Comparison of ENCODE assay signal across 8 cellular contexts in genomic region chr4:39977489-39978377, GRCh38. TPM values are rescaled to one million over a fixed set of nuclear protein-coding genes. Genes with fewer than 3 reads are reported as not detected.
A peak's percentile ranks its signal among the peaks of the same experiment; 100 is the strongest.
DNase-seq lines count a peak whose midpoint lies in the region; ATAC-seq and TF ChIP-seq lines count a peak whose summit lies in the region.

A gene with protein sequence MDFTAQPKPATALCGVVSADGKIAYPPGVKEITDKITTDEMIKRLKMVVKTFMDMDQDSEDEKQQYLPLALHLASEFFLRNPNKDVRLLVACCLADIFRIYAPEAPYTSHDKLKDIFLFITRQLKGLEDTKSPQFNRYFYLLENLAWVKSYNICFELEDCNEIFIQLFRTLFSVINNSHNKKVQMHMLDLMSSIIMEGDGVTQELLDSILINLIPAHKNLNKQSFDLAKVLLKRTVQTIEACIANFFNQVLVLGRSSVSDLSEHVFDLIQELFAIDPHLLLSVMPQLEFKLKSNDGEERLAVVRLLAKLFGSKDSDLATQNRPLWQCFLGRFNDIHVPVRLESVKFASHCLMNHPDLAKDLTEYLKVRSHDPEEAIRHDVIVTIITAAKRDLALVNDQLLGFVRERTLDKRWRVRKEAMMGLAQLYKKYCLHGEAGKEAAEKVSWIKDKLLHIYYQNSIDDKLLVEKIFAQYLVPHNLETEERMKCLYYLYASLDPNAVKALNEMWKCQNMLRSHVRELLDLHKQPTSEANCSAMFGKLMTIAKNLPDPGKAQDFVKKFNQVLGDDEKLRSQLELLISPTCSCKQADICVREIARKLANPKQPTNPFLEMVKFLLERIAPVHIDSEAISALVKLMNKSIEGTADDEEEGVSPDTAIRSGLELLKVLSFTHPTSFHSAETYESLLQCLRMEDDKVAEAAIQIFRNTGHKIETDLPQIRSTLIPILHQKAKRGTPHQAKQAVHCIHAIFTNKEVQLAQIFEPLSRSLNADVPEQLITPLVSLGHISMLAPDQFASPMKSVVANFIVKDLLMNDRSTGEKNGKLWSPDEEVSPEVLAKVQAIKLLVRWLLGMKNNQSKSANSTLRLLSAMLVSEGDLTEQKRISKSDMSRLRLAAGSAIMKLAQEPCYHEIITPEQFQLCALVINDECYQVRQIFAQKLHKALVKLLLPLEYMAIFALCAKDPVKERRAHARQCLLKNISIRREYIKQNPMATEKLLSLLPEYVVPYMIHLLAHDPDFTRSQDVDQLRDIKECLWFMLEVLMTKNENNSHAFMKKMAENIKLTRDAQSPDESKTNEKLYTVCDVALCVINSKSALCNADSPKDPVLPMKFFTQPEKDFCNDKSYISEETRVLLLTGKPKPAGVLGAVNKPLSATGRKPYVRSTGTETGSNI (N-terminal part only) (minus strand): TSS chr4:39977911. CDS start chr4:39976577, 1,334 bp downstream.

- H3K4me3 ChIP-seq in DND-41 (ENCODE audit: low read depth in 1 of 2, low read length in 2 of 2) (peak within 1 kb of the TSS; percentile 65 to 95), Karpas-422 (ENCODE audit: low read length) (peak within 1 kb of the TSS; percentile 97)

- H2AFZ ChIP-seq in DND-41 (ENCODE audit: low read depth, low read length), result peak within 1 kb of the TSS; percentile 80
- H2AFZ ChIP-seq in Karpas-422 (ENCODE audit: low read length), result peak within 1 kb of the TSS; percentile 96

- H3K4me2 ChIP-seq in DND-41 (ENCODE audit: insufficient read depth, low read length) (peak within 1 kb of the TSS; percentile 81), Karpas-422 (ENCODE audit: low read depth, low read length, poor library complexity, severe bottlenecking) (peak within 1 kb of the TSS; percentile 85)

- H3K4me1 ChIP-seq in DND-41 (ENCODE audit: insufficient read depth, low read length), result peaks cover 43% of the 10 kb centered on the region
- H3K4me1 ChIP-seq in Karpas-422 (ENCODE audit: low read length), result peaks cover 28% of the 10 kb centered on the region

- H3K9me3 ChIP-seq in DND-41 (ENCODE audit: insufficient read depth, low read length, severe bottlenecking) (no peaks in the 10 kb centered on the region), Karpas-422 (ENCODE audit: low read length) (no peaks in the 10 kb centered on the region)

- H3K9ac ChIP-seq in DND-41 (ENCODE audit: low read depth, low read length), result peak within 1 kb of the TSS; percentile 98
- H3K9ac ChIP-seq in Karpas-422 (ENCODE audit: low read length), result peak within 1 kb of the TSS; percentile 95

- ATAC-seq in DND-41 (ENCODE audit: insufficient read depth, low read depth) (peak; percentile 85), GM21825 (IDR thresholded peaks at IDR 0.05; ENCODE audit: unreplicated experiment) (peak; percentile 77)
- peak; percentile 85 for ATAC-seq in naive thymus-derived CD8-positive, alpha-beta T cell

- H3K36me3 ChIP-seq in DND-41 (ENCODE audit: insufficient read depth, low read length) (peaks cover 34% of the 10 kb centered on the region), Karpas-422 (ENCODE audit: insufficient read depth, low read length) (peaks cover 13% of the 10 kb centered on the region)

- no peaks in the 10 kb centered on the region for H3K27me3 Mint-ChIP-seq in activated T-helper 1 cell treated with anti-CD3 and anti-CD28 coated beads, Interleukin-12 subunit alpha, Interleukin-12 subunit beta, Interleukin-2, Interleukin-4 antibody, amounts not matched to agents 30 ng/mL and 10 ng/mL and 1 ng/mL, durations not matched to agents 14 hours and 24 hours and 36 hours (ENCODE audit: insufficient read depth)
- H3K27me3 Mint-ChIP-seq in naive thymus-derived CD8-positive, alpha-beta T cell, result no peaks in the 10 kb centered on the region

- H3K27ac ChIP-seq in DND-41 (ENCODE audit: low read length) (peak within 1 kb of the TSS; percentile 83), Karpas-422 (ENCODE audit: low read length) (peak within 1 kb of the TSS; percentile 89)

- intact Hi-C loops in activated T-helper 1 cell treated with anti-CD3 and anti-CD28 coated beads, Interleukin-12 subunit alpha, Interleukin-12 subunit beta, Interleukin-2, Interleukin-4 antibody, amounts not matched to agents 30 ng/mL and 10 ng/mL and 1 ng/mL, durations not matched to agents 14 hours and 24 hours and 36 hours (cut with micrococcal nuclease), result loop anchor here (1.0 to 10.0 kb wide), 12 partner anchors 69 to 795 kb away; partner anchors contain the start of genes LIAS, RFC1, RPL9 and SMIM14

- peaks cover 28% of the 10 kb centered on the region for H3K36me3 Mint-ChIP-seq in activated T-helper 1 cell treated with anti-CD3 and anti-CD28 coated beads, Interleukin-12 subunit alpha, Interleukin-12 subunit beta, Interleukin-2, Interleukin-4 antibody, amounts not matched to agents 30 ng/mL and 10 ng/mL and 1 ng/mL, durations not matched to agents 14 hours and 24 hours and 36 hours (ENCODE audit: low read depth)
- H3K36me3 Mint-ChIP-seq in naive thymus-derived CD8-positive, alpha-beta T cell, result peaks cover 0 to 30% (median 13%) of the 10 kb centered on the region in 3 donors

- peak; percentile 91 for DNase-seq in DND-41
- DNase-seq in Karpas-422, result peak; percentile 97
- peak; percentile 90 for DNase-seq in RKO (ENCODE audit: low spot score)
- peak; percentile 90 for DNase-seq in activated T-helper 1 cell treated with anti-CD3 and anti-CD28 coated beads, Interleukin-12 subunit alpha, Interleukin-12 subunit beta, Interleukin-2, Interleukin-4 antibody, amounts not matched to agents 30 ng/mL and 10 ng/mL and 1 ng/mL, durations not matched to agents 14 hours and 24 hours and 36 hours (ENCODE audit: low spot score)
- peak; percentile 89 for DNase-seq in fibroblast of gingiva (ENCODE audit: low read depth)
- DNase-seq in naive thymus-derived CD8-positive, alpha-beta T cell, result peak; percentile 83 to 93 (median 90)
- DNase-seq in stimulated activated naive CD4-positive, alpha-beta T cell (lab: John Stamatoyannopoulos, UW), result peak; percentile 75 to 93 (median 84)

- H3K4me1 Mint-ChIP-seq in activated T-helper 1 cell treated with anti-CD3 and anti-CD28 coated beads, Interleukin-12 subunit alpha, Interleukin-12 subunit beta, Interleukin-2, Interleukin-4 antibody, amounts not matched to agents 30 ng/mL and 10 ng/mL and 1 ng/mL, durations not matched to agents 14 hours and 24 hours and 36 hours (ENCODE audit: low read depth), result peaks cover 33% of the 10 kb centered on the region
- peaks cover 16 to 33% (median 30%) of the 10 kb centered on the region in 4 donors for H3K4me1 Mint-ChIP-seq in naive thymus-derived CD8-positive, alpha-beta T cell

- no peaks in the 10 kb centered on the region for H3K27me3 ChIP-seq in DND-41 (ENCODE audit: insufficient read depth, low read length, poor library complexity)
- H3K27me3 ChIP-seq in Karpas-422 (ENCODE audit: low read length), result no peaks in the 10 kb centered on the region

- H4K20me1 ChIP-seq in DND-41 (ENCODE audit: insufficient read depth, low read length) (peaks cover 36% of the 10 kb centered on the region), Karpas-422 (ENCODE audit: insufficient read depth, low read depth, low read length) (peaks cover 5% of the 10 kb centered on the region)

- H3K27ac Mint-ChIP-seq in activated T-helper 1 cell treated with anti-CD3 and anti-CD28 coated beads, Interleukin-12 subunit alpha, Interleukin-12 subunit beta, Interleukin-2, Interleukin-4 antibody, amounts not matched to agents 30 ng/mL and 10 ng/mL and 1 ng/mL, durations not matched to agents 14 hours and 24 hours and 36 hours, result peak within 1 kb of the TSS; percentile 94
- peak within 1 kb of the TSS; percentile 82 to 98 (median 96) for H3K27ac Mint-ChIP-seq in naive thymus-derived CD8-positive, alpha-beta T cell

- H3K79me2 ChIP-seq in DND-41 (ENCODE audit: insufficient read depth, low read length), result peaks cover 46% of the 10 kb centered on the region
- H3K79me2 ChIP-seq in Karpas-422 (ENCODE audit: low read length), result peaks cover 46% of the 10 kb centered on the region

- TF ChIP-seq CTCF in DND-41 (IDR thresholded peaks at IDR 0.05; ENCODE audit: borderline replicate concordance, extremely low read depth, low read length, poor library complexity, severe bottlenecking), result peak; percentile 95

- H3K9me2 ChIP-seq in Karpas-422 (replicated peaks; ENCODE audit: insufficient read depth, low read length), result no peaks in the 10 kb centered on the region

- H3K4me3 Mint-ChIP-seq in activated T-helper 1 cell treated with anti-CD3 and anti-CD28 coated beads, Interleukin-12 subunit alpha, Interleukin-12 subunit beta, Interleukin-2, Interleukin-4 antibody, amounts not matched to agents 30 ng/mL and 10 ng/mL and 1 ng/mL, durations not matched to agents 14 hours and 24 hours and 36 hours, result peak within 1 kb of the TSS; percentile 95
- peak within 1 kb of the TSS; percentile 85 to 94 (median 90) for H3K4me3 Mint-ChIP-seq in naive thymus-derived CD8-positive, alpha-beta T cell

- H3K9me3 Mint-ChIP-seq in activated T-helper 1 cell treated with anti-CD3 and anti-CD28 coated beads, Interleukin-12 subunit alpha, Interleukin-12 subunit beta, Interleukin-2, Interleukin-4 antibody, amounts not matched to agents 30 ng/mL and 10 ng/mL and 1 ng/mL, durations not matched to agents 14 hours and 24 hours and 36 hours, result no peaks in the 10 kb centered on the region
- H3K9me3 Mint-ChIP-seq in naive thymus-derived CD8-positive, alpha-beta T cell, result no peaks in the 10 kb centered on the region

- POLR2A ChIA-PET in naive thymus-derived CD8-positive, alpha-beta T cell (lab: Charles Lee), result interaction anchor here (0.6 to 2.5 kb wide), 10 partner anchors 13 to 549 kb away, joined by 3 to 18 read pairs (median 5); partner anchors contain the start of genes LIAS, N4BP2, RPL9 and SMIM14

RNA-seq across cellular contexts. Expression of the gene that starts here (rescaled TPM):
- total RNA-seq in Karpas-422 (2014; rRNA removed; shearing (Covaris generic); ENCODE audit: low replicate concordance), result 66.2 and 96.6 TPM in 2 replicates
- 129 and 131 TPM in 2 replicates for total RNA-seq in activated T-helper 1 cell treated with anti-CD3 and anti-CD28 coated beads, Interleukin-12 subunit alpha, Interleukin-12 subunit beta, Interleukin-2, Interleukin-4 antibody, amounts not matched to agents 30 ng/mL and 10 ng/mL and 1 ng/mL, durations not matched to agents 14 hours and 24 hours and 36 hours
- 100 to 1,000 TPM in 1 of 2 experiments, 10 to 100 TPM in 1; 99.8 to 101 TPM for total RNA-seq in naive thymus-derived CD8-positive, alpha-beta T cell
- polyA plus RNA-seq in naive thymus-derived CD8-positive, alpha-beta T cell, result 10 to 100 TPM; 31.1 to 46.7 (median 32.4) TPM

Comparison
In these comparisons a context has a peak if more than half of its experiments do, and no peak if none do; other contexts are left out.
1. Peak in every context shown above with its lines: DNase-seq, ATAC-seq, H3K4me3 ChIP-seq and H3K27ac ChIP-seq.